In genomic region chr6:148760568-148761531, GRCh38 we compare ENCODE assay signal across 8 cellular contexts. TPM values are rescaled to one million over a fixed set of nuclear protein-coding genes. Genes with fewer than 3 reads are reported as not detected.
DNase-seq lines count a peak whose midpoint lies in the region; ATAC-seq and TF ChIP-seq lines count a peak whose summit lies in the region.

No MANE protein-coding gene starts in this region.

- no peaks in the 10 kb centered on the region for H3K9me3 Mint-ChIP-seq in activated T-cell treated with anti-CD3 and anti-CD28 coated beads, Interleukin-2, amount 50 U/mL, for 4 hours
- peaks cover 31% of the 10 kb centered on the region for H3K9me3 Mint-ChIP-seq in nephron progenitor cell

- ATAC-seq in activated T-cell treated with anti-CD3 and anti-CD28 coated beads, Interleukin-2, amount 50 U/mL, for 4 hours = peak; percentile 68 to 76

- no peaks in the 10 kb centered on the region for H3K36me3 Mint-ChIP-seq in activated T-cell treated with anti-CD3 and anti-CD28 coated beads, Interleukin-2, amount 50 U/mL, for 4 hours (ENCODE audit: insufficient read depth)
- peaks cover 41% of the 10 kb centered on the region for H3K36me3 Mint-ChIP-seq in nephron progenitor cell (ENCODE audit: low read depth)

- no peaks in the 10 kb centered on the region for H3K27me3 ChIP-seq in HAP-1 (ENCODE audit: low read depth)

- no peaks in the 10 kb centered on the region; the same call in 1 of the 2 replicates for H3K9me3 ChIP-seq in HAP-1

- H3K27me3 Mint-ChIP-seq in activated T-cell treated with anti-CD3 and anti-CD28 coated beads, Interleukin-2, amount 50 U/mL, for 4 hours (ENCODE audit: low read depth) = peaks cover 7% of the 10 kb centered on the region
- H3K27me3 Mint-ChIP-seq in nephron progenitor cell (ENCODE audit: low read depth, poor library complexity) = no peaks in the 10 kb centered on the region

- no peak overlapping the region for H3K4me3 ChIP-seq in HAP-1
- no peak overlapping the region for H3K4me3 ChIP-seq in urinary bladder (ENCODE audit: low read depth, low read length)

- in situ Hi-C loops in HAP-1 (cut with MboI; ENCODE audit: low sequenced_read_pairs) = no loop called here

- H3K4me3 Mint-ChIP-seq in activated T-cell treated with anti-CD3 and anti-CD28 coated beads, Interleukin-2, amount 50 U/mL, for 4 hours = peak overlapping the region; percentile 67
- peak overlapping the region; percentile 45 for H3K4me3 Mint-ChIP-seq in nephron progenitor cell

- no peak for TF ChIP-seq CTCF in nephron progenitor cell (IDR thresholded peaks at IDR 0.05)

- peak overlapping the region; percentile 62 for H3K27ac ChIP-seq in urinary bladder (ENCODE audit: low read depth)

- peaks cover 61% of the 10 kb centered on the region for H3K4me1 Mint-ChIP-seq in activated T-cell treated with anti-CD3 and anti-CD28 coated beads, Interleukin-2, amount 50 U/mL, for 4 hours (ENCODE audit: low read depth)
- peaks cover 48% of the 10 kb centered on the region for H3K4me1 Mint-ChIP-seq in nephron progenitor cell

- peak overlapping the region; percentile 81 for H3K27ac Mint-ChIP-seq in nephron progenitor cell

- H3K4me1 ChIP-seq in HAP-1 = peaks cover 15% of the 10 kb centered on the region
- peaks cover 1% of the 10 kb centered on the region for H3K4me1 ChIP-seq in urinary bladder (ENCODE audit: insufficient read depth)

- 7% methylated on average over 14 of the region's 14 CpGs for WGBS in urinary bladder

- H3K36me3 ChIP-seq in HAP-1 (replicated peaks) (no peaks in the 10 kb centered on the region), urinary bladder (ENCODE audit: insufficient read depth) (no peaks in the 10 kb centered on the region)

- DNase-seq in GM03348 (ENCODE audit: low spot score) = peak; percentile 82
- peak; percentile 60 to 75 for DNase-seq in HAP-1 (ENCODE audit: low spot score in 2 of 2)
- peak; percentile 28 for DNase-seq in NCI-H2107 (lab: John Stamatoyannopoulos, UW)
- peak; percentile 16 for DNase-seq in activated T-cell treated with anti-CD3 and anti-CD28 coated beads, Interleukin-2, amount 50 U/mL, for 4 hours
- peak; percentile 98 for DNase-seq in fibroblast of peridontal ligament (ENCODE audit: extremely low read depth)
- DNase-seq in nephron progenitor cell = peak; percentile 50
- DNase-seq in erythroblast (lab: John Stamatoyannopoulos, UW) = no peak

- TF ChIP-seq POLR2A in erythroblast (IDR thresholded peaks at IDR 0.05; ENCODE audit: low read length) = no peak

RNA-seq across cellular contexts. Expression of gene UST, which starts 14.0 kb away (rescaled TPM):
- total RNA-seq in activated T-cell treated with anti-CD3 and anti-CD28 coated beads, Interleukin-2, amount 50 U/mL, for 4 hours = 1 to 10 TPM; 1.3 to 2.2 (median 1.6) TPM
- total RNA-seq in urinary bladder = 27.8 TPM
- 12.4 TPM for polyA plus RNA-seq in urinary bladder

Comparison
In these comparisons a context has a peak if more than half of its experiments do, and no peak if none do; other contexts are left out.
1. DNase-seq: peak in GM03348 (single experiment), HAP-1 (2 of 2), NCI-H2107 (single experiment), activated T-cell treated with anti-CD3 and anti-CD28 coated beads, Interleukin-2, amount 50 U/mL, for 4 hours (single experiment), fibroblast of peridontal ligament (single experiment) and nephron progenitor cell (single experiment); none in erythroblast (0 of 2).